1 cellular context compared by ENCODE assay signal in genomic region chr9:34611811-34612787, GRCh38.
TF ChIP-seq lines count a peak whose summit lies in the region.

A gene with protein sequence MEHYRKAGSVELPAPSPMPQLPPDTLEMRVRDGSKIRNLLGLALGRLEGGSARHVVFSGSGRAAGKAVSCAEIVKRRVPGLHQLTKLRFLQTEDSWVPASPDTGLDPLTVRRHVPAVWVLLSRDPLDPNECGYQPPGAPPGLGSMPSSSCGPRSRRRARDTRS (minus strand): TSS chr9:34612097. CDS start chr9:34611296, 801 bp downstream.

TF ChIP-seq in GM12878, 131 proteins besides CTCF, POLR2A, EP300 and RAD21 (continued from another document and continues in another):
- TF ChIP-seq IRF5 (IDR thresholded peaks at IDR 0.05; ENCODE audit: borderline replicate concordance) (no peak), RBBP5 (conservative IDR thresholded peaks at IDR 0.05) (no peak), MLLT1 (IDR thresholded peaks at IDR 0.05) (no peak), SREBF1 (IDR thresholded peaks at IDR 0.05; ENCODE audit: low read length) (no peak), IRF4 (IDR thresholded peaks at IDR 0.05; ENCODE audit: low read depth, low read length) (no peak), E4F1 (IDR thresholded peaks at IDR 0.05; ENCODE audit: borderline replicate concordance, partially characterized antibody) (no peak), CHD2 (IDR thresholded peaks at IDR 0.05; ENCODE audit: borderline replicate concordance, low read depth, low read length) (no peak), POLR2AphosphoS2 (IDR thresholded peaks at IDR 0.05; ENCODE audit: low read depth, low read length) (peak; percentile 89), NKRF (conservative IDR thresholded peaks at IDR 0.05) (0 out of 2 replicates have a peak, but pooled peaks have one; percentile 22), MYC (IDR thresholded peaks at IDR 0.05; ENCODE audit: insufficient read depth, insufficient read length, insufficient replicate concordance, low read length, severe bottlenecking) (no peak), POLR2AphosphoS5 (IDR thresholded peaks at IDR 0.05; ENCODE audit: low read length) (peak; percentile 81; the same call in 1 of the 2 replicates), WRNIP1 (IDR thresholded peaks at IDR 0.05; ENCODE audit: borderline replicate concordance, low read depth, low read length) (no peak), BMI1 (IDR thresholded peaks at IDR 0.05; ENCODE audit: borderline replicate concordance) (no peak), PKNOX1 (IDR thresholded peaks at IDR 0.05) (peak; percentile 71), TARDBP (IDR thresholded peaks at IDR 0.05; ENCODE audit: borderline replicate concordance) (no peak), FOXK2 (IDR thresholded peaks at IDR 0.05) (no peak), POU2F2 (IDR thresholded peaks at IDR 0.05; ENCODE audit: borderline replicate concordance, low read depth, low read length) (no peak), TCF12 (IDR thresholded peaks at IDR 0.05; ENCODE audit: low read depth, low read length) (no peak), BACH1 (IDR thresholded peaks at IDR 0.05; ENCODE audit: borderline replicate concordance) (peak; percentile 52; the same call in 1 of the 2 replicates), STAT1 (conservative IDR thresholded peaks at IDR 0.05) (no peak), HDAC6 (IDR thresholded peaks at IDR 0.05; ENCODE audit: unreplicated experiment) (no peak), RB1 (IDR thresholded peaks at IDR 0.05; ENCODE audit: borderline replicate concordance) (no peak; the same call in 1 of the 2 replicates), EED (IDR thresholded peaks at IDR 0.05; ENCODE audit: low read depth) (no peak), SMAD1 (IDR thresholded peaks at IDR 0.05; ENCODE audit: low read depth, partially characterized antibody) (no peak), MEF2B (IDR thresholded peaks at IDR 0.05; ENCODE audit: partially characterized antibody, poor library complexity, severe bottlenecking) (peak; percentile 29), NFYA (IDR thresholded peaks at IDR 0.05; ENCODE audit: borderline replicate concordance, low read depth, low read length) (no peak), GATAD2B (conservative IDR thresholded peaks at IDR 0.05; ENCODE audit: low read depth) (0 out of 2 replicates have a peak, but pooled peaks have one; percentile 38), KLF5 (IDR thresholded peaks at IDR 0.05; ENCODE audit: partially characterized antibody) (no peak), CEBPB (IDR thresholded peaks at IDR 0.05; ENCODE audit: borderline replicate concordance in 1 of 2, low read depth in 2 of 2, low read length in 2 of 2) (no peak)
- TF ChIP-seq, protein P1, sequence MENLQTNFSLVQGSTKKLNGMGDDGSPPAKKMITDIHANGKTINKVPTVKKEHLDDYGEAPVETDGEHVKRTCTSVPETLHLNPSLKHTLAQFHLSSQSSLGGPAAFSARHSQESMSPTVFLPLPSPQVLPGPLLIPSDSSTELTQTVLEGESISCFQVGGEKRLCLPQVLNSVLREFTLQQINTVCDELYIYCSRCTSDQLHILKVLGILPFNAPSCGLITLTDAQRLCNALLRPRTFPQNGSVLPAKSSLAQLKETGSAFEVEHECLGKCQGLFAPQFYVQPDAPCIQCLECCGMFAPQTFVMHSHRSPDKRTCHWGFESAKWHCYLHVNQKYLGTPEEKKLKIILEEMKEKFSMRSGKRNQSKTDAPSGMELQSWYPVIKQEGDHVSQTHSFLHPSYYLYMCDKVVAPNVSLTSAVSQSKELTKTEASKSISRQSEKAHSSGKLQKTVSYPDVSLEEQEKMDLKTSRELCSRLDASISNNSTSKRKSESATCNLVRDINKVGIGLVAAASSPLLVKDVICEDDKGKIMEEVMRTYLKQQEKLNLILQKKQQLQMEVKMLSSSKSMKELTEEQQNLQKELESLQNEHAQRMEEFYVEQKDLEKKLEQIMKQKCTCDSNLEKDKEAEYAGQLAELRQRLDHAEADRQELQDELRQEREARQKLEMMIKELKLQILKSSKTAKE (IDR thresholded peaks at IDR 0.05; ENCODE audit: low read depth, poor library complexity, severe bottlenecking) = no peak
- TF ChIP-seq, protein P2, sequence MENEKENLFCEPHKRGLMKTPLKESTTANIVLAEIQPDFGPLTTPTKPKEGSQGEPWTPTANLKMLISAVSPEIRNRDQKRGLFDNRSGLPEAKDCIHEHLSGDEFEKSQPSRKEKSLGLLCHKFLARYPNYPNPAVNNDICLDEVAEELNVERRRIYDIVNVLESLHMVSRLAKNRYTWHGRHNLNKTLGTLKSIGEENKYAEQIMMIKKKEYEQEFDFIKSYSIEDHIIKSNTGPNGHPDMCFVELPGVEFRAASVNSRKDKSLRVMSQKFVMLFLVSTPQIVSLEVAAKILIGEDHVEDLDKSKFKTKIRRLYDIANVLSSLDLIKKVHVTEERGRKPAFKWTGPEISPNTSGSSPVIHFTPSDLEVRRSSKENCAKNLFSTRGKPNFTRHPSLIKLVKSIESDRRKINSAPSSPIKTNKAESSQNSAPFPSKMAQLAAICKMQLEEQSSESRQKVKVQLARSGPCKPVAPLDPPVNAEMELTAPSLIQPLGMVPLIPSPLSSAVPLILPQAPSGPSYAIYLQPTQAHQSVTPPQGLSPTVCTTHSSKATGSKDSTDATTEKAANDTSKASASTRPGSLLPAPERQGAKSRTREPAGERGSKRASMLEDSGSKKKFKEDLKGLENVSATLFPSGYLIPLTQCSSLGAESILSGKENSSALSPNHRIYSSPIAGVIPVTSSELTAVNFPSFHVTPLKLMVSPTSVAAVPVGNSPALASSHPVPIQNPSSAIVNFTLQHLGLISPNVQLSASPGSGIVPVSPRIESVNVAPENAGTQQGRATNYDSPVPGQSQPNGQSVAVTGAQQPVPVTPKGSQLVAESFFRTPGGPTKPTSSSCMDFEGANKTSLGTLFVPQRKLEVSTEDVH (IDR thresholded peaks at IDR 0.05; ENCODE audit: low read depth, partially characterized antibody) = no peak
- TF ChIP-seq, protein P3, sequence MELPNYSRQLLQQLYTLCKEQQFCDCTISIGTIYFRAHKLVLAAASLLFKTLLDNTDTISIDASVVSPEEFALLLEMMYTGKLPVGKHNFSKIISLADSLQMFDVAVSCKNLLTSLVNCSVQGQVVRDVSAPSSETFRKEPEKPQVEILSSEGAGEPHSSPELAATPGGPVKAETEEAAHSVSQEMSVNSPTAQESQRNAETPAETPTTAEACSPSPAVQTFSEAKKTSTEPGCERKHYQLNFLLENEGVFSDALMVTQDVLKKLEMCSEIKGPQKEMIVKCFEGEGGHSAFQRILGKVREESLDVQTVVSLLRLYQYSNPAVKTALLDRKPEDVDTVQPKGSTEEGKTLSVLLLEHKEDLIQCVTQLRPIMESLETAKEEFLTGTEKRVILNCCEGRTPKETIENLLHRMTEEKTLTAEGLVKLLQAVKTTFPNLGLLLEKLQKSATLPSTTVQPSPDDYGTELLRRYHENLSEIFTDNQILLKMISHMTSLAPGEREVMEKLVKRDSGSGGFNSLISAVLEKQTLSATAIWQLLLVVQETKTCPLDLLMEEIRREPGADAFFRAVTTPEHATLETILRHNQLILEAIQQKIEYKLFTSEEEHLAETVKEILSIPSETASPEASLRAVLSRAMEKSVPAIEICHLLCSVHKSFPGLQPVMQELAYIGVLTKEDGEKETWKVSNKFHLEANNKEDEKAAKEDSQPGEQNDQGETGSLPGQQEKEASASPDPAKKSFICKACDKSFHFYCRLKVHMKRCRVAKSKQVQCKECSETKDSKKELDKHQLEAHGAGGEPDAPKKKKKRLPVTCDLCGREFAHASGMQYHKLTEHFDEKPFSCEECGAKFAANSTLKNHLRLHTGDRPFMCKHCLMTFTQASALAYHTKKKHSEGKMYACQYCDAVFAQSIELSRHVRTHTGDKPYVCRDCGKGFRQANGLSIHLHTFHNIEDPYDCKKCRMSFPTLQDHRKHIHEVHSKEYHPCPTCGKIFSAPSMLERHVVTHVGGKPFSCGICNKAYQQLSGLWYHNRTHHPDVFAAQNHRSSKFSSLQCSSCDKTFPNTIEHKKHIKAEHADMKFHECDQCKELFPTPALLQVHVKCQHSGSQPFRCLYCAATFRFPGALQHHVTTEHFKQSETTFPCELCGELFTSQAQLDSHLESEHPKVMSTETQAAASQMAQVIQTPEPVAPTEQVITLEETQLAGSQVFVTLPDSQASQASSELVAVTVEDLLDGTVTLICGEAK (IDR thresholded peaks at IDR 0.05; ENCODE audit: borderline replicate concordance) = no peak
- TF ChIP-seq, protein P4, sequence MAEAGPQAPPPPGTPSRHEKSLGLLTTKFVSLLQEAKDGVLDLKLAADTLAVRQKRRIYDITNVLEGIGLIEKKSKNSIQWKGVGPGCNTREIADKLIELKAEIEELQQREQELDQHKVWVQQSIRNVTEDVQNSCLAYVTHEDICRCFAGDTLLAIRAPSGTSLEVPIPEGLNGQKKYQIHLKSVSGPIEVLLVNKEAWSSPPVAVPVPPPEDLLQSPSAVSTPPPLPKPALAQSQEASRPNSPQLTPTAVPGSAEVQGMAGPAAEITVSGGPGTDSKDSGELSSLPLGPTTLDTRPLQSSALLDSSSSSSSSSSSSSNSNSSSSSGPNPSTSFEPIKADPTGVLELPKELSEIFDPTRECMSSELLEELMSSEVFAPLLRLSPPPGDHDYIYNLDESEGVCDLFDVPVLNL (IDR thresholded peaks at IDR 0.05; ENCODE audit: low read depth, low read length) = no peak
